ENCODE assay signal across 10 cellular contexts in the genomic region with DNA sequence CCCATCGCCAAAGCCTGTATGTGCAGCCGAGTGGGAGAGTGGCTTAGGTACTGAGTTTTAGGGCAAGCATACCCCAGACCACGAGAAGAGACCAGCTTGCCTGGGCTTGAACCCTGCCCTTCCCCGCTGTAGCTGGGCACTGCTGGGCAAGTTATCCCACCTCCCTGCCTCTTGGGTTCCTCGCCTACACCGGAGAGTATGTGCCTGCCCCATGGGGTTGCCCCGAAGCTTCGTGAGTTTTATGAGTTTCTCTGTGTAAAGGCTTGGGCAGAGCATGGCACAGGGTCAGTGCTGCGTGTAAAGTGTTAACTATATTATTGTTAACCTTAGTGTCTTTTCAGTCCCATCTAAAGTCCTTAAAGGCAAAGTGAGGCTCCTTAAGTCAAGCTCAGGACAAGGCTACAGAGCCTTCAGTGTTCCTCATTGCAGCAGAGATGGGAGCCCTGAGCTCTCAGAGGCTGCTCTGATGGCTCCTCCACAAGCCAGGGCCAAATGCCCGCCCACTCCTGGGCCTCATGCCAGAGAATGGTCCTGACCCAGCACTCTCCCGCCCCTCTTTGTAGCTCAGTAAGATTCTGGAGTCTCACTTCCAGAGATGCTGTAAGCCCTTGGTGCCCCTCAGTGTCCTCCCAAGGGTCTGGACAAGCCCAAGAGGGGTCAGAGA. TPM values are rescaled to one million over a fixed set of nuclear protein-coding genes. Genes with fewer than 3 reads are reported as not detected.
DNase-seq lines count a peak whose midpoint lies in the region; ATAC-seq and TF ChIP-seq lines count a peak whose summit lies in the region.
"Had no signal": no experiment of that assay in that cellular context is flagged by ENCODE, and none has a peak within 500 bp of the region (broad histone marks: within the 10 kb centered on the region; RNA-seq: fewer than 3 reads in every experiment).

No MANE protein-coding gene starts in this region.

- no peaks in the 10 kb centered on the region for H3K36me3 ChIP-seq in rectal smooth muscle tissue (ENCODE audit: control insufficient read depth, insufficient read depth, low read length)
- H3K36me3 ChIP-seq in prostate gland = no peaks in the 10 kb centered on the region

- intact Hi-C loops in left ventricle myocardium superior (cut with micrococcal nuclease) = loop anchor here (10.0 kb wide), 1 partner anchor 59 kb away; no protein-coding TSS in a partner anchor
- intact Hi-C loops in prostate gland (cut with DNase I) = loop anchor here (2.0 to 10.0 kb wide), 2 partner anchors 61 to 229 kb away; no protein-coding TSS in a partner anchor

- H3K27ac ChIP-seq in rectal smooth muscle tissue (ENCODE audit: low read depth, low read length) (peak overlapping the region; percentile 33), prostate gland (no peak overlapping the region)

- peaks cover 5% of the 10 kb centered on the region for H3K4me1 ChIP-seq in rectal smooth muscle tissue (ENCODE audit: control insufficient read depth, insufficient read depth, low read length)
- H3K4me1 ChIP-seq in prostate gland (replicated peaks) = no peaks in the 10 kb centered on the region

- H3K9ac ChIP-seq in rectal smooth muscle tissue (ENCODE audit: low read length) = no peak overlapping the region

- no peak for TF ChIP-seq POLR2A in prostate gland (IDR thresholded peaks at IDR 0.05)

- TF ChIP-seq CTCF in prostate gland (IDR thresholded peaks at IDR 0.05) = no peak

- peaks cover 5% of the 10 kb centered on the region for H3K27me3 ChIP-seq in rectal smooth muscle tissue (ENCODE audit: control insufficient read depth, insufficient read depth, low read length)
- peaks cover 2% of the 10 kb centered on the region for H3K27me3 ChIP-seq in prostate gland (replicated peaks; ENCODE audit: insufficient read depth)

- H3K4me3 ChIP-seq in rectal smooth muscle tissue (ENCODE audit: low read length) (peak overlapping the region; percentile 56), prostate gland (peak overlapping the region in 1 of 2 donors; percentile 28)

- H3K9me3 ChIP-seq in prostate gland = no peaks in the 10 kb centered on the region

- WGBS in prostate gland = 31% methylated on average over 10 of the region's 11 CpGs

- peak; percentile 2 for DNase-seq in EH (ENCODE audit: low read depth)
- DNase-seq in left ventricle myocardium superior = peak; percentile 81
- no peak for DNase-seq in prostate gland (ENCODE audit: low spot score)
- DNase-seq in OCI-M2 (lab: John Stamatoyannopoulos, UW; ENCODE audit: unreplicated experiment) = no peak
- DNase-seq in activated CD4-positive, alpha-beta T cell treated with anti-CD3 and anti-CD28 coated beads, Interleukin-2, amount 50 U/mL, for 1 hour = no peak
- DNase-seq: NCI-H2171 had no signal

- ATAC-seq in SK-N-SH treated with all-trans-retinoic acid at 6 μM for 48 hours = peak; percentile 58
- ATAC-seq in left ventricle myocardium superior = peak; percentile 87
- ATAC-seq in GM21737 (IDR thresholded peaks at IDR 0.05; ENCODE audit: unreplicated experiment) = no peak

TF ChIP-seq in SK-N-SH treated with all-trans-retinoic acid at 6 μM for 48 hours, 23 proteins besides CTCF, POLR2A, EP300 and RAD21:
- TF ChIP-seq ESRRG (CRISPR knock-in tag; IDR thresholded peaks at IDR 0.05) (no peak), BACH2 (CRISPR knock-in tag; IDR thresholded peaks at IDR 0.05; ENCODE audit: borderline replicate concordance) (no peak), PPARA (CRISPR knock-in tag; IDR thresholded peaks at IDR 0.05; ENCODE audit: borderline replicate concordance) (no peak), GLIS3 (CRISPR knock-in tag; IDR thresholded peaks at IDR 0.05) (no peak), ZNF565 (CRISPR knock-in tag; conservative IDR thresholded peaks at IDR 0.05; ENCODE audit: low read depth) (no peak), RARB (CRISPR knock-in tag; IDR thresholded peaks at IDR 0.05) (no peak)
- TF ChIP-seq, protein P1, sequence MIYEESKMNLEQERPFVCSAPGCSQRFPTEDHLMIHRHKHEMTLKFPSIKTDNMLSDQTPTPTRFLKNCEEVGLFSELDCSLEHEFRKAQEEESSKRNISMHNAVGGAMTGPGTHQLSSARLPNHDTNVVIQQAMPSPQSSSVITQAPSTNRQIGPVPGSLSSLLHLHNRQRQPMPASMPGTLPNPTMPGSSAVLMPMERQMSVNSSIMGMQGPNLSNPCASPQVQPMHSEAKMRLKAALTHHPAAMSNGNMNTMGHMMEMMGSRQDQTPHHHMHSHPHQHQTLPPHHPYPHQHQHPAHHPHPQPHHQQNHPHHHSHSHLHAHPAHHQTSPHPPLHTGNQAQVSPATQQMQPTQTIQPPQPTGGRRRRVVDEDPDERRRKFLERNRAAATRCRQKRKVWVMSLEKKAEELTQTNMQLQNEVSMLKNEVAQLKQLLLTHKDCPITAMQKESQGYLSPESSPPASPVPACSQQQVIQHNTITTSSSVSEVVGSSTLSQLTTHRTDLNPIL (CRISPR knock-in tag; IDR thresholded peaks at IDR 0.05; ENCODE audit: low read depth) = no peak
- TF ChIP-seq, protein P2, sequence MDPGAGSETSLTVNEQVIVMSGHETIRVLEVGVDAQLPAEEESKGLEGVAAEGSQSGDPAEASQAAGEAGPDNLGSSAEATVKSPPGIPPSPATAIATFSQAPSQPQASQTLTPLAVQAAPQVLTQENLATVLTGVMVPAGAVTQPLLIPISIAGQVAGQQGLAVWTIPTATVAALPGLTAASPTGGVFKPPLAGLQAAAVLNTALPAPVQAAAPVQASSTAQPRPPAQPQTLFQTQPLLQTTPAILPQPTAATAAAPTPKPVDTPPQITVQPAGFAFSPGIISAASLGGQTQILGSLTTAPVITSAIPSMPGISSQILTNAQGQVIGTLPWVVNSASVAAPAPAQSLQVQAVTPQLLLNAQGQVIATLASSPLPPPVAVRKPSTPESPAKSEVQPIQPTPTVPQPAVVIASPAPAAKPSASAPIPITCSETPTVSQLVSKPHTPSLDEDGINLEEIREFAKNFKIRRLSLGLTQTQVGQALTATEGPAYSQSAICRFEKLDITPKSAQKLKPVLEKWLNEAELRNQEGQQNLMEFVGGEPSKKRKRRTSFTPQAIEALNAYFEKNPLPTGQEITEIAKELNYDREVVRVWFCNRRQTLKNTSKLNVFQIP (CRISPR knock-in tag; IDR thresholded peaks at IDR 0.05; ENCODE audit: borderline replicate concordance, low read depth) = no peak
- TF ChIP-seq, protein P3, sequence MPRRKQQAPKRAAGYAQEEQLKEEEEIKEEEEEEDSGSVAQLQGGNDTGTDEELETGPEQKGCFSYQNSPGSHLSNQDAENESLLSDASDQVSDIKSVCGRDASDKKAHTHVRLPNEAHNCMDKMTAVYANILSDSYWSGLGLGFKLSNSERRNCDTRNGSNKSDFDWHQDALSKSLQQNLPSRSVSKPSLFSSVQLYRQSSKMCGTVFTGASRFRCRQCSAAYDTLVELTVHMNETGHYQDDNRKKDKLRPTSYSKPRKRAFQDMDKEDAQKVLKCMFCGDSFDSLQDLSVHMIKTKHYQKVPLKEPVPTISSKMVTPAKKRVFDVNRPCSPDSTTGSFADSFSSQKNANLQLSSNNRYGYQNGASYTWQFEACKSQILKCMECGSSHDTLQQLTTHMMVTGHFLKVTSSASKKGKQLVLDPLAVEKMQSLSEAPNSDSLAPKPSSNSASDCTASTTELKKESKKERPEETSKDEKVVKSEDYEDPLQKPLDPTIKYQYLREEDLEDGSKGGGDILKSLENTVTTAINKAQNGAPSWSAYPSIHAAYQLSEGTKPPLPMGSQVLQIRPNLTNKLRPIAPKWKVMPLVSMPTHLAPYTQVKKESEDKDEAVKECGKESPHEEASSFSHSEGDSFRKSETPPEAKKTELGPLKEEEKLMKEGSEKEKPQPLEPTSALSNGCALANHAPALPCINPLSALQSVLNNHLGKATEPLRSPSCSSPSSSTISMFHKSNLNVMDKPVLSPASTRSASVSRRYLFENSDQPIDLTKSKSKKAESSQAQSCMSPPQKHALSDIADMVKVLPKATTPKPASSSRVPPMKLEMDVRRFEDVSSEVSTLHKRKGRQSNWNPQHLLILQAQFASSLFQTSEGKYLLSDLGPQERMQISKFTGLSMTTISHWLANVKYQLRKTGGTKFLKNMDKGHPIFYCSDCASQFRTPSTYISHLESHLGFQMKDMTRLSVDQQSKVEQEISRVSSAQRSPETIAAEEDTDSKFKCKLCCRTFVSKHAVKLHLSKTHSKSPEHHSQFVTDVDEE (CRISPR knock-in tag; IDR thresholded peaks at IDR 0.05) = no peak
TF ChIP-seq in SK-N-SH treated with all-trans-retinoic acid at 6 μM for 48 hours: peak in this region for 0.

RNA-seq across cellular contexts. Expression of a gene that starts 37.0 kb away (rescaled TPM):
- not detected for total RNA-seq in left ventricle myocardium superior
- total RNA-seq in prostate gland = not detected
- total RNA-seq: fibroblast of villous mesenchyme had no signal

RNA-seq across cellular contexts. Expression of a gene that starts 50.2 kb away (rescaled TPM):
- total RNA-seq in left ventricle myocardium superior (0.64 TPM), prostate gland (1 to 10 TPM in 1 of 2 donors, under 1 TPM in 1; 0.64 to 6.2 TPM)
- total RNA-seq: fibroblast of villous mesenchyme had no signal

Comparison
In these comparisons a context has a peak if more than half of its experiments do, and no peak if none do; other contexts are left out.
1. DNase-seq: peak in EH (single experiment) and left ventricle myocardium superior (single experiment); none in prostate gland (single experiment), OCI-M2 (single experiment) and activated CD4-positive, alpha-beta T cell treated with anti-CD3 and anti-CD28 coated beads, Interleukin-2, amount 50 U/mL, for 1 hour (single experiment).